19 cellular contexts compared by ENCODE assay signal in genomic region chr1:159532922-159533321, GRCh38. TPM values are rescaled to one million over a fixed set of nuclear protein-coding genes. Genes with fewer than 3 reads are reported as not detected.
DNase-seq lines count a peak whose midpoint lies in the region; TF ChIP-seq lines count a peak whose summit lies in the region.
"Had no signal": no experiment of that assay in that cellular context is flagged by ENCODE, and none has a peak within 500 bp of the region (broad histone marks: within the 10 kb centered on the region; RNA-seq: fewer than 3 reads in every experiment).

No MANE protein-coding gene starts in this region.

- H3K4me3 ChIP-seq in AG10803 (ENCODE audit: low read length) = no peak overlapping the region
- no peak overlapping the region for H3K4me3 ChIP-seq in fibroblast of pulmonary artery (replicated peaks; ENCODE audit: low read depth, low read length)
- H3K4me3 ChIP-seq in lower leg skin (ENCODE audit: low read depth, poor library complexity, severe bottlenecking) = no peak overlapping the region
- H3K4me3 ChIP-seq: Peyer's patch had no signal

- intact Hi-C loops in lower leg skin (cut with DNase I; ENCODE audit: low total_unique reads) = no loop called here

- no peak for TF ChIP-seq POLR2A in lower leg skin (IDR thresholded peaks at IDR 0.05)

- TF ChIP-seq CTCF in AG10803 (conservative IDR thresholded peaks at IDR 0.05; ENCODE audit: low read length) (no peak), fibroblast of pulmonary artery (IDR thresholded peaks at IDR 0.05; ENCODE audit: low read length, missing control alignments) (no peak), lower leg skin (IDR thresholded peaks at IDR 0.05) (no peak)

- DNase-seq in AG10803 (ENCODE audit: low read depth) (peak; percentile 1), HT1080 (ENCODE audit: low read depth) (peak; percentile 54), amniotic epithelial cell (ENCODE audit: low read depth) (peak; percentile 64), fibroblast of pulmonary artery (ENCODE audit: low read depth) (peak; percentile 19), NCI-H446 treated with DMSO at 0.1 percent for 48 hours (lab: John Stamatoyannopoulos, UW) (no peak), ecto neural progenitor cell (ENCODE audit: low spot score) (no peak), lower leg skin (ENCODE audit: low spot score in 2 of 2) (no peak), COLO829 (ENCODE audit: low spot score) (no peak)
- DNase-seq: CD8-positive, alpha-beta T cell; DMS53; H7; NCI-H1105 treated with DMSO at 0.1 percent for 48 hours; NCI-H1694; NCI-H2081 treated with DMSO at 0.1 percent for 48 hours; Peyer's patch; Right ventricle myocardium superior; SK-N-SH had no signal

RNA-seq across cellular contexts. Expression of gene OR10J5, which starts 2.9 kb away (rescaled TPM):
- total RNA-seq in HT1080 (2014; rRNA removed; shearing (Covaris generic)) = not detected in 2 replicates
- polyA plus RNA-seq in HT1080 (2015; cell fraction: cytosol; rRNA removed) = not detected in 2 replicates
- not detected in 2 replicates for polyA plus RNA-seq in HT1080 (2015; cell fraction: nucleus; rRNA removed)
- not detected for total RNA-seq in lower leg skin
- total RNA-seq: CD8-positive, alpha-beta T cell; H7; NCI-H460; Peyer's patch; Right ventricle myocardium superior had no signal
- polyA plus RNA-seq: BJ, SK-N-SH had no signal

RNA-seq across cellular contexts. Expression of gene APCS, which starts 54.7 kb away (rescaled TPM):
- not detected in 2 replicates for total RNA-seq in HT1080 (2014; rRNA removed; shearing (Covaris generic))
- polyA plus RNA-seq in HT1080 (2015; cell fraction: cytosol; rRNA removed) = not detected in 2 replicates
- polyA plus RNA-seq in HT1080 (2015; cell fraction: nucleus; rRNA removed) = not detected in 2 replicates
- not detected for total RNA-seq in lower leg skin
- total RNA-seq: CD8-positive, alpha-beta T cell; H7; NCI-H460; Peyer's patch had no signal
- polyA plus RNA-seq: BJ, SK-N-SH had no signal

Comparison
In these comparisons a context has a peak if more than half of its experiments do, and no peak if none do; other contexts are left out.
1. DNase-seq: peak in AG10803 (single experiment), HT1080 (single experiment), amniotic epithelial cell (single experiment) and fibroblast of pulmonary artery (single experiment); none in NCI-H446 treated with DMSO at 0.1 percent for 48 hours (single experiment), ecto neural progenitor cell (single experiment), lower leg skin (0 of 2) and COLO829 (single experiment).